Comparison of ENCODE assay signal across 24 cellular contexts in genomic region chr9:95896580-95896979, GRCh38. TPM values are rescaled to one million over a fixed set of nuclear protein-coding genes. Genes with fewer than 3 reads are reported as not detected.
DNase-seq lines count a peak whose midpoint lies in the region; ATAC-seq and TF ChIP-seq lines count a peak whose summit lies in the region.
"Had no signal": no experiment of that assay in that cellular context is flagged by ENCODE, and none has a peak within 500 bp of the region (broad histone marks: within the 10 kb centered on the region; RNA-seq: fewer than 3 reads in every experiment).

No MANE protein-coding gene starts in this region.

- no peaks in the 10 kb centered on the region for H3K79me2 ChIP-seq in MM.1S (ENCODE audit: low read length)

- H3K4me3 ChIP-seq in CD4-positive, CD25-positive, alpha-beta regulatory T cell (ENCODE audit: low read depth, low read length), result no peak overlapping the region
- H3K4me3 ChIP-seq in MM.1S (ENCODE audit: low read length), result no peak overlapping the region
- H3K4me3 ChIP-seq: dorsolateral prefrontal cortex, gastroesophageal sphincter, hepatocyte, right lobe of liver had no signal

- H3K9me2 ChIP-seq in MM.1S (replicated peaks; ENCODE audit: insufficient read depth, low read length), result no peaks in the 10 kb centered on the region

- ATAC-seq in CD4-positive, CD25-positive, alpha-beta regulatory T cell (ENCODE audit: low read depth in 2 of 2), result no peak
- no peak for ATAC-seq in CD4-positive, alpha-beta T cell (ENCODE audit: poor library complexity)
- no peak for ATAC-seq in activated naive CD8-positive, alpha-beta T cell treated with anti-CD3 and anti-CD28 coated beads, Interleukin-2, amount 10 ng/mL, durations not matched to agents 7 days and 5 days (ENCODE audit: low read depth)
- ATAC-seq in activated CD4-positive, CD25-positive, alpha-beta regulatory T cell treated with anti-CD3 and anti-CD28 coated beads, Interleukin-2, amount 50 U/mL, for 24 hours, result no peak
- ATAC-seq: gastroesophageal sphincter; right lobe of liver; stimulated activated effector memory CD8-positive, alpha-beta T cell treated with anti-CD3 and anti-CD28 coated beads, Interleukin-12 subunit alpha, Interleukin-12 subunit beta, amount 100 ng/mL, for 72 hours had no signal

- peaks cover 0 to 7% (median 2%) of the 10 kb centered on the region in 7 donors for H3K9me3 Mint-ChIP-seq in CD4-positive, CD25-positive, alpha-beta regulatory T cell
- H3K9me3 Mint-ChIP-seq in CD4-positive, alpha-beta T cell, result peaks cover 4% of the 10 kb centered on the region
- H3K9me3 Mint-ChIP-seq in activated naive CD8-positive, alpha-beta T cell treated with anti-CD3 and anti-CD28 coated beads, Interleukin-2, amount 10 ng/mL, durations not matched to agents 7 days and 5 days, result peaks cover 14% of the 10 kb centered on the region

- H3K4me2 ChIP-seq in MM.1S (ENCODE audit: low read depth, low read length), result peak overlapping the region; percentile 37
- H3K4me2 ChIP-seq: hepatocyte had no signal

- peaks cover 12 to 49% (median 34%) of the 10 kb centered on the region in 4 donors for H3K4me1 Mint-ChIP-seq in CD4-positive, CD25-positive, alpha-beta regulatory T cell
- peaks cover 39% of the 10 kb centered on the region for H3K4me1 Mint-ChIP-seq in CD4-positive, alpha-beta T cell (ENCODE audit: low read depth)
- H3K4me1 Mint-ChIP-seq in activated naive CD8-positive, alpha-beta T cell treated with anti-CD3 and anti-CD28 coated beads, Interleukin-2, amount 10 ng/mL, durations not matched to agents 7 days and 5 days, result peaks cover 11% of the 10 kb centered on the region

- peaks cover 11% of the 10 kb centered on the region for H3K36me3 ChIP-seq in CD4-positive, CD25-positive, alpha-beta regulatory T cell (ENCODE audit: control insufficient read depth, insufficient read depth, low read length)
- no peaks in the 10 kb centered on the region for H3K36me3 ChIP-seq in MM.1S (replicated peaks; ENCODE audit: insufficient read depth, low read length)
- H3K36me3 ChIP-seq: brain microvascular endothelial cell had no signal

- CTCF ChIA-PET in CD4-positive, alpha-beta T cell (lab: Charles Lee), result no interaction called here

- H3K9ac ChIP-seq in MM.1S (ENCODE audit: low read length), result no peak overlapping the region

- H3K36me3 Mint-ChIP-seq in CD4-positive, CD25-positive, alpha-beta regulatory T cell, result peaks cover 18% of the 10 kb centered on the region
- peaks cover 57% of the 10 kb centered on the region for H3K36me3 Mint-ChIP-seq in CD4-positive, alpha-beta T cell (ENCODE audit: low read depth)
- peaks cover 43% of the 10 kb centered on the region for H3K36me3 Mint-ChIP-seq in activated naive CD8-positive, alpha-beta T cell treated with anti-CD3 and anti-CD28 coated beads, Interleukin-2, amount 10 ng/mL, durations not matched to agents 7 days and 5 days

- no peak overlapping the region for H2AFZ ChIP-seq in MM.1S (ENCODE audit: low read length)
- H2AFZ ChIP-seq: hepatocyte had no signal

- peaks cover 5% of the 10 kb centered on the region for H3K4me1 ChIP-seq in CD4-positive, CD25-positive, alpha-beta regulatory T cell (ENCODE audit: control insufficient read depth, insufficient read depth, low read length, poor library complexity, severe bottlenecking)
- H3K4me1 ChIP-seq in MM.1S (ENCODE audit: low read length), result peaks cover 8% of the 10 kb centered on the region; the same call in 1 of the 2 replicates

- no peak overlapping the region for H3K27ac ChIP-seq in CD4-positive, CD25-positive, alpha-beta regulatory T cell (ENCODE audit: insufficient read depth, low read length, poor library complexity, severe bottlenecking)
- H3K27ac ChIP-seq in CD4-positive, alpha-beta T cell (ENCODE audit: low read depth, low read length), result no peak overlapping the region
- H3K27ac ChIP-seq in MM.1S (ENCODE audit: low read length), result peak overlapping the region; percentile 29; the same call in 1 of the 2 replicates
- H3K27ac ChIP-seq: brain microvascular endothelial cell, C4-2B, dorsolateral prefrontal cortex, gastroesophageal sphincter, hepatocyte, right lobe of liver had no signal

- peak in 1 of 3 donors; percentile 30 for DNase-seq in CD4-positive, CD25-positive, alpha-beta regulatory T cell
- no peak for DNase-seq in CD4-positive, alpha-beta T cell
- DNase-seq in MM.1S, result peak; percentile 38
- DNase-seq in activated naive CD8-positive, alpha-beta T cell treated with anti-CD3 and anti-CD28 coated beads, Interleukin-2, amount 10 ng/mL, durations not matched to agents 7 days and 5 days, result no peak
- DNase-seq in SKM-1 treated with dmso at 0.1 percent for 144 hours (lab: John Stamatoyannopoulos, UW; ENCODE audit: unreplicated experiment), result no peak
- DNase-seq in GM03348 (ENCODE audit: low spot score), result no peak
- DNase-seq: brain microvascular endothelial cell; dorsolateral prefrontal cortex; mammary epithelial cell; NCI-H1092 treated with DMSO at 0.1 percent for 48 hours; NCI-H1930; NCI-H524; NK-92 treated with Interleukin-12 subunit alpha and Interleukin-12 subunit beta, amount 100 ng/mL, for 24 hours; right lobe of liver; SHP77; stimulated activated CD4-positive, alpha-beta T cell treated with anti-CD3 and anti-CD28 coated beads, Interleukin-12 subunit alpha, Interleukin-12 subunit beta, amount 100 ng/mL, for 4 hours; stimulated activated CD4-positive, alpha-beta T cell treated with anti-CD3 and anti-CD28 coated beads, Interleukin-4, amount 100 ng/mL, for 24 hours had no signal

- no peaks in the 10 kb centered on the region for H3K27me3 Mint-ChIP-seq in CD4-positive, CD25-positive, alpha-beta regulatory T cell
- H3K27me3 Mint-ChIP-seq in CD4-positive, alpha-beta T cell, result no peaks in the 10 kb centered on the region
- H3K27me3 Mint-ChIP-seq in activated naive CD8-positive, alpha-beta T cell treated with anti-CD3 and anti-CD28 coated beads, Interleukin-2, amount 10 ng/mL, durations not matched to agents 7 days and 5 days, result no peaks in the 10 kb centered on the region
- H3K27me3 Mint-ChIP-seq: progenitor cell of endocrine pancreas had no signal

- no peaks in the 10 kb centered on the region for H3F3A ChIP-seq in MM.1S (ENCODE audit: insufficient read depth, low read length)

- intact Hi-C loops in CD4-positive, alpha-beta T cell (cut with DNase I, micrococcal nuclease), result no loop called here

- H4K20me1 ChIP-seq in MM.1S (ENCODE audit: insufficient read depth, low read length), result no peaks in the 10 kb centered on the region

- no peaks in the 10 kb centered on the region for H3K27me3 ChIP-seq in CD4-positive, CD25-positive, alpha-beta regulatory T cell (ENCODE audit: control insufficient read depth, insufficient read depth, low read length)
- no peaks in the 10 kb centered on the region for H3K27me3 ChIP-seq in CD4-positive, alpha-beta T cell (ENCODE audit: control insufficient read depth, insufficient read depth, low read length)
- H3K27me3 ChIP-seq in MM.1S (replicated peaks; ENCODE audit: insufficient read depth, low read length), result no peaks in the 10 kb centered on the region
- H3K27me3 ChIP-seq: brain microvascular endothelial cell, dorsolateral prefrontal cortex, gastroesophageal sphincter, hepatocyte, right lobe of liver had no signal

- peaks cover 0 to 3% of the 10 kb centered on the region in 2 experiments for H3K9me3 ChIP-seq in CD4-positive, CD25-positive, alpha-beta regulatory T cell (ENCODE audit: control insufficient read depth in 2 of 2, low read length in 2 of 2)
- no peaks in the 10 kb centered on the region for H3K9me3 ChIP-seq in CD4-positive, alpha-beta T cell (ENCODE audit: control insufficient read depth, low read length)
- H3K9me3 ChIP-seq in MM.1S (replicated peaks; ENCODE audit: insufficient read depth, low read length), result no peaks in the 10 kb centered on the region
- H3K9me3 ChIP-seq: right lobe of liver had no signal

- H3K27ac Mint-ChIP-seq in CD4-positive, CD25-positive, alpha-beta regulatory T cell, result peak overlapping the region in 2 of 3 donors; percentile 57 to 62
- H3K27ac Mint-ChIP-seq in CD4-positive, alpha-beta T cell, result peak overlapping the region; percentile 55
- H3K27ac Mint-ChIP-seq in activated naive CD8-positive, alpha-beta T cell treated with anti-CD3 and anti-CD28 coated beads, Interleukin-2, amount 10 ng/mL, durations not matched to agents 7 days and 5 days, result peak overlapping the region; percentile 55
- H3K27ac Mint-ChIP-seq: activated T-helper 2 cell treated with anti-CD3 and anti-CD28 coated beads, Interferon-gamma antibody, Interleukin-2, Interleukin-4, amounts not matched to agents 10 μg/mL and 5 μg/mL and 100 μg/mL, durations not matched to agents 14 hours and 24 hours and 36 hours; progenitor cell of endocrine pancreas; stimulated activated effector memory CD8-positive, alpha-beta T cell treated with anti-CD3 and anti-CD28 coated beads, Interleukin-12 subunit alpha, Interleukin-12 subunit beta, amount 100 ng/mL, for 72 hours had no signal

- POLR2A ChIA-PET in CD4-positive, alpha-beta T cell (lab: Charles Lee), result interaction anchor here (0.9 to 1.0 kb wide), 2 partner anchors 22 to 43 kb away, joined by 3 read pairs; no protein-coding TSS in a partner anchor
- POLR2A ChIA-PET in activated naive CD8-positive, alpha-beta T cell treated with anti-CD3 and anti-CD28 coated beads, Interleukin-2, amount 10 ng/mL, durations not matched to agents 7 days and 5 days (lab: Charles Lee), result no interaction called here

- peak overlapping the region in 2 of 4 donors; percentile 18 to 57 for H3K4me3 Mint-ChIP-seq in CD4-positive, CD25-positive, alpha-beta regulatory T cell
- no peak overlapping the region for H3K4me3 Mint-ChIP-seq in CD4-positive, alpha-beta T cell
- H3K4me3 Mint-ChIP-seq in activated naive CD8-positive, alpha-beta T cell treated with anti-CD3 and anti-CD28 coated beads, Interleukin-2, amount 10 ng/mL, durations not matched to agents 7 days and 5 days, result peak overlapping the region; percentile 13
- H3K4me3 Mint-ChIP-seq: stimulated activated effector memory CD8-positive, alpha-beta T cell treated with anti-CD3 and anti-CD28 coated beads, Interleukin-12 subunit alpha, Interleukin-12 subunit beta, amount 100 ng/mL, for 72 hours had no signal

- TF ChIP-seq CTCF in CD4-positive, alpha-beta T cell (IDR thresholded peaks at IDR 0.05), result no peak
- TF ChIP-seq CTCF in MM.1S (IDR thresholded peaks at IDR 0.05; ENCODE audit: low read length), result no peak

RNA-seq across cellular contexts. Expression of gene ERCC6L2, which starts 21.1 kb away (rescaled TPM):
- total RNA-seq in CD4-positive, CD25-positive, alpha-beta regulatory T cell, result 48.0 TPM
- 10 to 100 TPM; 22.2 to 39.3 (median 32.0) TPM for polyA plus RNA-seq in CD4-positive, CD25-positive, alpha-beta regulatory T cell
- 10 to 100 TPM; 30.8 to 31.3 TPM for total RNA-seq in CD4-positive, alpha-beta T cell
- total RNA-seq in activated naive CD8-positive, alpha-beta T cell treated with anti-CD3 and anti-CD28 coated beads, Interleukin-2, amount 10 ng/mL, durations not matched to agents 7 days and 5 days, result 10 to 100 TPM; 42.3 to 42.5 TPM
